In the genomic region with DNA sequence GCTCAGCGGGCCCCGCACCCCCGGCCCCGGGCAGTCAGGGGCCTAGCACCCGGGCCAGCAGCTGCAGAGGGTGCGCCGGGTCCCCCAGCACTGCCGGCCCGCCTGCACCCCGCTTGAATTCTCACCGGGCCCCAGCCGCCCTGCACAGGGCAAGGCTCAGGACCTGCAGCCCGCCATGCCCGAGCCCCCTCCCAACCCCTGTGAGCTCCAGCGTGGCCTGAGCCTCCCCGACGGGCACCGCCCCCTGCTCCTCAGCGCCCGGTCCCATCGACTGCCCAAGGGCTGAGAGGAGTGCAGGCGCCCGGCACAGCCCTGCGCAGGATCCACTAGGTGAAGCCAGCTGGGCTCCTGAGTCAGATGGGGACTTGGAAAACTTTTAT, we compare ENCODE assay signal across 16 cellular contexts. TPM values are rescaled to one million over a fixed set of nuclear protein-coding genes. Genes with fewer than 3 reads are reported as not detected.
A peak's percentile ranks its signal among the peaks of the same experiment; 100 is the strongest.
DNase-seq lines count a peak whose midpoint lies in the region; ATAC-seq and TF ChIP-seq lines count a peak whose summit lies in the region.
"Had no signal": no experiment of that assay in that cellular context is flagged by ENCODE, and none has a peak within 500 bp of the region (broad histone marks: within the 10 kb centered on the region; RNA-seq: fewer than 3 reads in every experiment).

No MANE protein-coding gene starts in this region.

- H3K4me3 Mint-ChIP-seq in endodermal cell = peak overlapping the region; percentile 41
- peak overlapping the region; percentile 32 for H3K4me3 Mint-ChIP-seq in stimulated activated effector memory CD8-positive, alpha-beta T cell treated with anti-CD3 and anti-CD28 coated beads, Interleukin-12 subunit alpha, Interleukin-12 subunit beta, amount 100 ng/mL, for 72 hours

- H3K36me3 ChIP-seq in Loucy (ENCODE audit: insufficient read depth, low read length) (no peaks in the 10 kb centered on the region), endodermal cell (ENCODE audit: control insufficient read depth, insufficient read depth, low read length) (peaks cover 16% of the 10 kb centered on the region), Karpas-422 (ENCODE audit: insufficient read depth, low read length) (peaks cover 9% of the 10 kb centered on the region; the same call in 1 of the 2 replicates)

- H3K9me3 Mint-ChIP-seq in endodermal cell = peaks cover 11% of the 10 kb centered on the region
- no peaks in the 10 kb centered on the region for H3K9me3 Mint-ChIP-seq in stimulated activated effector memory CD8-positive, alpha-beta T cell treated with anti-CD3 and anti-CD28 coated beads, Interleukin-12 subunit alpha, Interleukin-12 subunit beta, amount 100 ng/mL, for 72 hours

- H3K9me3 ChIP-seq in Loucy (ENCODE audit: insufficient read depth, low read depth, low read length) (no peaks in the 10 kb centered on the region), endodermal cell (ENCODE audit: control insufficient read depth, low read length) (no peaks in the 10 kb centered on the region), Karpas-422 (ENCODE audit: low read length) (no peaks in the 10 kb centered on the region)

- no peaks in the 10 kb centered on the region for H3F3A ChIP-seq in Loucy (ENCODE audit: low read depth)

- H3K27ac ChIP-seq in endodermal cell (ENCODE audit: low read depth, low read length) (no peak overlapping the region), Karpas-422 (ENCODE audit: low read length) (no peak overlapping the region)

- H3K27me3 ChIP-seq in Loucy (ENCODE audit: insufficient read depth, low read length, poor library complexity, severe bottlenecking) = no peaks in the 10 kb centered on the region
- no peaks in the 10 kb centered on the region for H3K27me3 ChIP-seq in endodermal cell (ENCODE audit: control insufficient read depth, insufficient read depth, low read length, poor library complexity, severe bottlenecking)
- no peaks in the 10 kb centered on the region for H3K27me3 ChIP-seq in Karpas-422 (ENCODE audit: low read length)

- DNase-seq in activated gamma-delta T cell (lab: John Stamatoyannopoulos, UW) (peak; percentile 16), activated gamma-delta T cell treated with Interleukin-2 at 50 U/mL for 16 hours (no peak), endodermal cell (peak; percentile 42), Karpas-422 (no peak), NCI-H2029 (lab: John Stamatoyannopoulos, UW) (no peak), NCI-H69 (lab: John Stamatoyannopoulos, UW) (no peak)
- no peak for DNase-seq in stimulated activated effector memory CD8-positive, alpha-beta T cell treated with anti-CD3 and anti-CD28 coated beads, Interleukin-12 subunit alpha, Interleukin-12 subunit beta, amount 100 ng/mL, for 72 hours (ENCODE audit: low spot score in 2 of 2)
- DNase-seq: activated effector memory CD4-positive, alpha-beta T cell treated with Interleukin-2 at 50 U/mL for 16 hours; AML-193; GDM1; IMR-90; NCI-H1436; NCI-H524; stimulated activated naive CD4-positive, alpha-beta T cell had no signal

- H3K4me2 ChIP-seq in Loucy (ENCODE audit: low read depth, low read length, poor library complexity, severe bottlenecking) (peak overlapping the region; percentile 77), Karpas-422 (ENCODE audit: low read depth, low read length, poor library complexity, severe bottlenecking) (no peak overlapping the region)

- no peaks in the 10 kb centered on the region for H3K27me3 Mint-ChIP-seq in endodermal cell (ENCODE audit: insufficient read depth)

- peaks cover 38% of the 10 kb centered on the region for H3K36me3 Mint-ChIP-seq in endodermal cell (ENCODE audit: low read depth)
- peaks cover 62% of the 10 kb centered on the region for H3K36me3 Mint-ChIP-seq in stimulated activated effector memory CD8-positive, alpha-beta T cell treated with anti-CD3 and anti-CD28 coated beads, Interleukin-12 subunit alpha, Interleukin-12 subunit beta, amount 100 ng/mL, for 72 hours

- H4K20me1 ChIP-seq in Loucy (ENCODE audit: insufficient read depth, low read length, poor library complexity, severe bottlenecking) (no peaks in the 10 kb centered on the region), Karpas-422 (ENCODE audit: insufficient read depth, low read depth, low read length) (no peaks in the 10 kb centered on the region)

- H3K4me1 Mint-ChIP-seq in endodermal cell = peaks cover 5% of the 10 kb centered on the region
- H3K4me1 Mint-ChIP-seq in stimulated activated effector memory CD8-positive, alpha-beta T cell treated with anti-CD3 and anti-CD28 coated beads, Interleukin-12 subunit alpha, Interleukin-12 subunit beta, amount 100 ng/mL, for 72 hours = peaks cover 24% of the 10 kb centered on the region

- no peak for TF ChIP-seq CTCF in Loucy (conservative IDR thresholded peaks at IDR 0.05; ENCODE audit: low read length)
- no peak for TF ChIP-seq CTCF in endodermal cell (conservative IDR thresholded peaks at IDR 0.05)

- H3K4me1 ChIP-seq in Loucy (ENCODE audit: insufficient read depth, low read length, poor library complexity, severe bottlenecking) = peaks cover 13% of the 10 kb centered on the region
- H3K4me1 ChIP-seq in endodermal cell (ENCODE audit: control insufficient read depth, insufficient read depth, low read length) = no peaks in the 10 kb centered on the region
- peaks cover 20% of the 10 kb centered on the region for H3K4me1 ChIP-seq in Karpas-422 (ENCODE audit: low read length)

- H3K79me2 ChIP-seq in Loucy (ENCODE audit: insufficient read depth, low read length) = peaks cover 44% of the 10 kb centered on the region
- H3K79me2 ChIP-seq in Karpas-422 (ENCODE audit: low read length) = peaks cover 43% of the 10 kb centered on the region

- H3K4me3 ChIP-seq in Loucy (ENCODE audit: low read length, poor library complexity, severe bottlenecking) (peak overlapping the region; percentile 96), endodermal cell (ENCODE audit: low read length) (no peak overlapping the region), Karpas-422 (ENCODE audit: low read length) (no peak overlapping the region)
- H3K4me3 ChIP-seq: lung had no signal

- WGBS in endodermal cell (ENCODE audit: insufficient coverage in 1 of 2, insufficient read length in 1 of 2), 2 experiments = 96 to 98% methylated on average over 12 to 24 of the region's 24 CpGs

- no peak for ATAC-seq in stimulated activated effector memory CD8-positive, alpha-beta T cell treated with anti-CD3 and anti-CD28 coated beads, Interleukin-12 subunit alpha, Interleukin-12 subunit beta, amount 100 ng/mL, for 72 hours

- no peaks in the 10 kb centered on the region for H3K9me2 ChIP-seq in Loucy (replicated peaks; ENCODE audit: low read depth, low read length)
- H3K9me2 ChIP-seq in Karpas-422 (replicated peaks; ENCODE audit: insufficient read depth, low read length) = no peaks in the 10 kb centered on the region

- H3K9ac ChIP-seq in Loucy (ENCODE audit: low read depth, low read length, poor library complexity, severe bottlenecking) (no peak overlapping the region), endodermal cell (ENCODE audit: extremely low read depth, low read length, poor library complexity, severe bottlenecking) (no peak overlapping the region), Karpas-422 (ENCODE audit: low read length) (no peak overlapping the region)

- H2AFZ ChIP-seq in Loucy (ENCODE audit: low read length) = no peak overlapping the region
- no peak overlapping the region for H2AFZ ChIP-seq in Karpas-422 (ENCODE audit: low read length)

- H3K27ac Mint-ChIP-seq in endodermal cell = no peak overlapping the region
- H3K27ac Mint-ChIP-seq in stimulated activated effector memory CD8-positive, alpha-beta T cell treated with anti-CD3 and anti-CD28 coated beads, Interleukin-12 subunit alpha, Interleukin-12 subunit beta, amount 100 ng/mL, for 72 hours = peak overlapping the region; percentile 12

RNA-seq across cellular contexts. Expression of gene BRCA1, which starts 1.7 kb away (rescaled TPM):
- 10 to 100 TPM; 45.4 to 59.0 TPM for total RNA-seq in endodermal cell
- 37.7 TPM for polyA plus RNA-seq in endodermal cell (2013, experiment 1 of 2)
- polyA plus RNA-seq in endodermal cell (2013, experiment 2 of 2) = 34.2 TPM
- 46.0 and 49.7 TPM in 2 replicates for total RNA-seq in Karpas-422 (2014; rRNA removed; shearing (Covaris generic); ENCODE audit: low replicate concordance)

RNA-seq across cellular contexts. Expression of gene NBR1, which starts 44.1 kb away (rescaled TPM):
- 10 to 100 TPM; 53.2 to 55.7 TPM for total RNA-seq in endodermal cell
- polyA plus RNA-seq in endodermal cell (2013, experiment 1 of 2) = 61.0 TPM
- polyA plus RNA-seq in endodermal cell (2013, experiment 2 of 2) = 60.5 TPM
- 49.4 and 49.5 TPM in 2 replicates for total RNA-seq in Karpas-422 (2014; rRNA removed; shearing (Covaris generic); ENCODE audit: low replicate concordance)

Comparison
In these comparisons a context has a peak if more than half of its experiments do, and no peak if none do; other contexts are left out.
1. DNase-seq: peak in activated gamma-delta T cell (single experiment) and endodermal cell (single experiment); none in activated gamma-delta T cell treated with Interleukin-2 at 50 U/mL for 16 hours (single experiment), stimulated activated effector memory CD8-positive, alpha-beta T cell treated with anti-CD3 and anti-CD28 coated beads, Interleukin-12 subunit alpha, Interleukin-12 subunit beta, amount 100 ng/mL, for 72 hours (0 of 2), Karpas-422 (single experiment), NCI-H2029 (single experiment) and NCI-H69 (single experiment).